Comparison of ENCODE assay signal across 14 cellular contexts in genomic region chr7:47290867-47291266, GRCh38.
DNase-seq lines count a peak whose midpoint lies in the region; ATAC-seq and TF ChIP-seq lines count a peak whose summit lies in the region.
"Had no signal": no experiment of that assay in that cellular context is flagged by ENCODE, and none has a peak within 500 bp of the region (broad histone marks: within the 10 kb centered on the region; RNA-seq: fewer than 3 reads in every experiment).

No MANE protein-coding gene starts in this region.

- H2AFZ ChIP-seq in OCI-LY7 (ENCODE audit: low read length) = no peak overlapping the region

- no TSS peak for BruUV-seq in OCI-LY7 (replicated peaks; lab: Mats Ljungman, UMichigan)

- DNase-seq in activated T-cell treated with anti-CD3 and anti-CD28 coated beads, Interleukin-2, amount 50 U/mL, for 24 hours = no peak
- no peak for DNase-seq in activated T-cell treated with anti-CD3 and anti-CD28 coated beads, Interleukin-2, amount 50 U/mL, for 1 hour
- DNase-seq in RWPE2 (ENCODE audit: low spot score) (no peak), esophagus squamous epithelium (lab: John Stamatoyannopoulos, UW) (no peak), OCI-LY7 (ENCODE audit: low spot score) (no peak), T-cell (no peak), GDM1 (lab: John Stamatoyannopoulos, UW) (no peak)
- DNase-seq: head of caudate nucleus, naive B cell, NCI-H1694 treated with DMSO at 0.1 percent for 48 hours, NCI-H524 treated with DMSO at 0.1 percent for 48 hours had no signal

- no peaks in the 10 kb centered on the region for H3K79me2 ChIP-seq in OCI-LY7 (ENCODE audit: insufficient read depth, low read depth, low read length)

- no peaks in the 10 kb centered on the region for H3K36me3 Mint-ChIP-seq in activated T-cell treated with anti-CD3 and anti-CD28 coated beads, Interleukin-2, amount 50 U/mL, for 24 hours (ENCODE audit: low read depth)
- H3K36me3 Mint-ChIP-seq in stimulated activated memory B cell treated with anti-CD40 and anti-IgM and Interleukin-4, amounts not matched to agents 10 μg/mL and 1 μg/mL and 100 μg/mL, for 72 hours = peaks cover 61% of the 10 kb centered on the region
- no peaks in the 10 kb centered on the region for H3K36me3 Mint-ChIP-seq in T-cell

- H3K9me2 ChIP-seq in OCI-LY7 (ENCODE audit: insufficient read depth, low read length) = no peaks in the 10 kb centered on the region

- intact Hi-C loops in esophagus squamous epithelium (cut with DNase I) = no loop called here
- intact Hi-C loops in OCI-LY7 (cut with micrococcal nuclease; ENCODE audit: unreplicated experiment) = no loop called here

- peak overlapping the region; percentile 87 for H3K27ac Mint-ChIP-seq in activated T-cell treated with anti-CD3 and anti-CD28 coated beads, Interleukin-2, amount 50 U/mL, for 24 hours
- peak overlapping the region; percentile 86 for H3K27ac Mint-ChIP-seq in stimulated activated memory B cell treated with anti-CD40 and anti-IgM and Interleukin-4, amounts not matched to agents 10 μg/mL and 1 μg/mL and 100 μg/mL, for 72 hours
- no peak overlapping the region for H3K27ac Mint-ChIP-seq in T-cell
- H3K27ac Mint-ChIP-seq: progenitor cell of endocrine pancreas had no signal

- ATAC-seq in RWPE2 (ENCODE audit: low read depth) (no peak), T-cell (replicated peaks in 1 of 4) (no peak)
- no peak for ATAC-seq in stimulated activated memory B cell treated with anti-CD40 and anti-IgM and Interleukin-4, amounts not matched to agents 10 μg/mL and 1 μg/mL and 100 μg/mL, for 72 hours

- H3K9me3 Mint-ChIP-seq in activated T-cell treated with anti-CD3 and anti-CD28 coated beads, Interleukin-2, amount 50 U/mL, for 24 hours = no peaks in the 10 kb centered on the region
- H3K9me3 Mint-ChIP-seq in stimulated activated memory B cell treated with anti-CD40 and anti-IgM and Interleukin-4, amounts not matched to agents 10 μg/mL and 1 μg/mL and 100 μg/mL, for 72 hours = no peaks in the 10 kb centered on the region
- no peaks in the 10 kb centered on the region for H3K9me3 Mint-ChIP-seq in T-cell

- H3K4me1 ChIP-seq in RWPE2 (ENCODE audit: insufficient read depth, poor library complexity, severe bottlenecking) (peaks cover 25% of the 10 kb centered on the region), esophagus squamous epithelium (peaks cover 0 to 42% (median 25%) of the 10 kb centered on the region in 3 donors), OCI-LY7 (ENCODE audit: insufficient read depth, low read length, poor library complexity, severe bottlenecking) (peaks cover 13% of the 10 kb centered on the region)

- no peak for TF ChIP-seq POLR2A in esophagus squamous epithelium (IDR thresholded peaks at IDR 0.05)

- TF ChIP-seq CTCF in RWPE2 (IDR thresholded peaks at IDR 0.05; ENCODE audit: poor library complexity, severe bottlenecking) (no peak), esophagus squamous epithelium (IDR thresholded peaks at IDR 0.05) (no peak), OCI-LY7 (conservative IDR thresholded peaks at IDR 0.05; ENCODE audit: low read length) (no peak)

- H3K27me3 Mint-ChIP-seq in activated T-cell treated with anti-CD3 and anti-CD28 coated beads, Interleukin-2, amount 50 U/mL, for 24 hours = no peaks in the 10 kb centered on the region
- no peaks in the 10 kb centered on the region for H3K27me3 Mint-ChIP-seq in stimulated activated memory B cell treated with anti-CD40 and anti-IgM and Interleukin-4, amounts not matched to agents 10 μg/mL and 1 μg/mL and 100 μg/mL, for 72 hours
- H3K27me3 Mint-ChIP-seq in T-cell = peaks cover 0 to 3% of the 10 kb centered on the region in 2 donors
- H3K27me3 Mint-ChIP-seq: naive B cell had no signal

- H3K27me3 ChIP-seq in RWPE2 (ENCODE audit: insufficient read depth, poor library complexity, severe bottlenecking) (no peaks in the 10 kb centered on the region), esophagus squamous epithelium (no peaks in the 10 kb centered on the region)

- H3K27ac ChIP-seq in RWPE2 (ENCODE audit: poor library complexity, severe bottlenecking) = peak overlapping the region; percentile 99
- peak overlapping the region; percentile 40 to 78 (median 72) for H3K27ac ChIP-seq in esophagus squamous epithelium
- H3K27ac ChIP-seq in OCI-LY7 (ENCODE audit: low read depth, low read length, poor library complexity, severe bottlenecking) = no peak overlapping the region
- H3K27ac ChIP-seq: VCaP had no signal

- WGBS in esophagus squamous epithelium, 2 donors = 60 to 67% methylated on average over 2 of the region's 2 CpGs

- no peaks in the 10 kb centered on the region for H3K9me3 ChIP-seq in RWPE2 (ENCODE audit: severe bottlenecking)
- no peaks in the 10 kb centered on the region for H3K9me3 ChIP-seq in esophagus squamous epithelium
- H3K9me3 ChIP-seq in OCI-LY7 (ENCODE audit: low read length) = no peaks in the 10 kb centered on the region

- peaks cover 40% of the 10 kb centered on the region for H3K36me3 ChIP-seq in RWPE2 (ENCODE audit: low read depth)
- no peaks in the 10 kb centered on the region for H3K36me3 ChIP-seq in esophagus squamous epithelium
- peaks cover 35% of the 10 kb centered on the region for H3K36me3 ChIP-seq in OCI-LY7 (ENCODE audit: insufficient read depth, low read length)

- no peak overlapping the region for H3K4me2 ChIP-seq in OCI-LY7 (ENCODE audit: low read length)

- peaks cover 19% of the 10 kb centered on the region for H3K4me1 Mint-ChIP-seq in activated T-cell treated with anti-CD3 and anti-CD28 coated beads, Interleukin-2, amount 50 U/mL, for 24 hours (ENCODE audit: low read depth)
- H3K4me1 Mint-ChIP-seq in stimulated activated memory B cell treated with anti-CD40 and anti-IgM and Interleukin-4, amounts not matched to agents 10 μg/mL and 1 μg/mL and 100 μg/mL, for 72 hours = peaks cover 14% of the 10 kb centered on the region
- H3K4me1 Mint-ChIP-seq in T-cell = no peaks in the 10 kb centered on the region

- no peaks in the 10 kb centered on the region for H4K20me1 ChIP-seq in OCI-LY7 (ENCODE audit: insufficient read depth, low read length)

- no peak overlapping the region for H3K4me3 Mint-ChIP-seq in activated T-cell treated with anti-CD3 and anti-CD28 coated beads, Interleukin-2, amount 50 U/mL, for 24 hours
- no peak overlapping the region for H3K4me3 Mint-ChIP-seq in stimulated activated memory B cell treated with anti-CD40 and anti-IgM and Interleukin-4, amounts not matched to agents 10 μg/mL and 1 μg/mL and 100 μg/mL, for 72 hours
- no peak overlapping the region for H3K4me3 Mint-ChIP-seq in T-cell

- no peak overlapping the region for H3K4me3 ChIP-seq in RWPE2 (ENCODE audit: severe bottlenecking)
- H3K4me3 ChIP-seq in esophagus squamous epithelium = no peak overlapping the region
- no peak overlapping the region for H3K4me3 ChIP-seq in OCI-LY7 (ENCODE audit: low read depth, low read length, poor library complexity, severe bottlenecking)

- POLR2A ChIA-PET in OCI-LY7 (lab: Charles Lee) (interaction anchor here (1.1 kb wide), 1 partner anchor 34 kb away, joined by 4 read pairs; no protein-coding TSS in a partner anchor), T-cell (lab: Charles Lee) (no interaction called here)

- CTCF ChIA-PET in OCI-LY7 (lab: Charles Lee; ENCODE audit: unreplicated experiment) (interaction anchor here (1.0 kb wide), 1 partner anchor 25 kb away, joined by 3 read pairs; no protein-coding TSS in a partner anchor), T-cell (lab: Charles Lee) (no interaction called here)

Comparison
In these comparisons a context has a peak if more than half of its experiments do, and no peak if none do; other contexts are left out.
1. H3K27ac Mint-ChIP-seq: peak in activated T-cell treated with anti-CD3 and anti-CD28 coated beads, Interleukin-2, amount 50 U/mL, for 24 hours (single experiment) and stimulated activated memory B cell treated with anti-CD40 and anti-IgM and Interleukin-4, amounts not matched to agents 10 μg/mL and 1 μg/mL and 100 μg/mL, for 72 hours (single experiment); none in T-cell (0 of 2).